18 cellular contexts compared by ENCODE assay signal in the genomic region with DNA sequence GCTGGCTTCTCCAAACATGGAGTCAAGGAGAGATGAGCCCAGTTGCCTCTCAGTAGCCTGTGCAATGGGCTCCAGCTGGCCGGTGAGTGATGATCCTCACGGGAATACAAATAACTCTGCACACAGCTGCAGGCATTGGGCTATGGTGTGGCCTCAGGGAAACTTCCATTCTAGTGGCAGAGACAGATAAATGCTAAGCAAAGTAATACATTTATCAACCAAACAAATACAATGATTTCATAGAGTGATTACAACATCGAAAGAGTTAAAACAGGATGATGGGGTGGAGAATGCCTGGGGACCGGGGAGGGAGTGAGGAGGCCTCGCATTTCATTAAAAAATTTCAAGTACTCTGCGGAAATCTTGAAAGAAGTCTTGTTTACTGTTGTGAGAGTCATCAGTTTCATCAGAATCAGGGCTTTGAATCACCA. TPM values are rescaled to one million over a fixed set of nuclear protein-coding genes. Genes with fewer than 3 reads are reported as not detected.
A peak's percentile ranks its signal among the peaks of the same experiment; 100 is the strongest.
DNase-seq lines count a peak whose midpoint lies in the region; ATAC-seq and TF ChIP-seq lines count a peak whose summit lies in the region.
"Had no signal": no experiment of that assay in that cellular context is flagged by ENCODE, and none has a peak within 500 bp of the region (broad histone marks: within the 10 kb centered on the region; RNA-seq: fewer than 3 reads in every experiment).

No MANE protein-coding gene starts in this region.

- peak; percentile 17 to 69 (median 44) for ATAC-seq in psoas muscle
- no peak for ATAC-seq in activated CD4-positive, alpha-beta T cell treated with anti-CD3 and anti-CD28 coated beads for 36 hours
- ATAC-seq: effector memory CD8-positive, alpha-beta T cell had no signal

- H3F3A ChIP-seq in GM23248 (ENCODE audit: insufficient read depth) = peaks cover 12% of the 10 kb centered on the region; the same call in 1 of the 2 replicates

- H3K9ac ChIP-seq in GM23248 (no peak overlapping the region), fibroblast of lung (ENCODE audit: insufficient read depth, low read length) (no peak overlapping the region)
- H3K9ac ChIP-seq: SK-N-SH had no signal

- in situ Hi-C loops in GM23248 (cut with MboI) = no loop called here

- intact Hi-C loops in psoas muscle (cut with DNase I) = no loop called here
- intact Hi-C loops in activated CD4-positive, alpha-beta T cell treated with anti-CD3 and anti-CD28 coated beads for 36 hours (cut with DNase I, micrococcal nuclease) = no loop called here

- 56 to 57% methylated on average over 6 of the region's 6 CpGs for WGBS in GM23248 (ENCODE audit: low coverage in 1 of 2, low lambda C conversion rate in 2 of 2, missing lambda C conversion rate in 2 of 2), 2 experiments
- 45 to 59% (median 51%) methylated on average over 6 of the region's 6 CpGs for WGBS in psoas muscle, 3 donors

- H3K27ac ChIP-seq in GM23248 = peak overlapping the region; percentile 32; the same call in 1 of the 2 replicates
- no peak overlapping the region for H3K27ac ChIP-seq in SJCRH30
- H3K27ac ChIP-seq in fibroblast of lung (ENCODE audit: insufficient read depth, low read length) = no peak overlapping the region
- no peak overlapping the region for H3K27ac ChIP-seq in psoas muscle
- H3K27ac ChIP-seq: HL-60, VCaP had no signal

- H2AFZ ChIP-seq in GM23248 (peak overlapping the region; percentile 21; the same call in 1 of the 2 replicates), fibroblast of lung (ENCODE audit: low read length) (no peak overlapping the region)

- peaks cover 2% of the 10 kb centered on the region for H3K4me1 Mint-ChIP-seq in activated CD4-positive, alpha-beta T cell treated with anti-CD3 and anti-CD28 coated beads for 36 hours

- H3K4me2 ChIP-seq in GM23248 (ENCODE audit: unreplicated experiment) (no peak overlapping the region), fibroblast of lung (ENCODE audit: extremely low read depth, insufficient read depth, low read length) (no peak overlapping the region)
- H3K4me2 ChIP-seq: SK-N-SH had no signal

- H3K79me2 ChIP-seq in GM23248 (ENCODE audit: insufficient read depth) (no peaks in the 10 kb centered on the region), fibroblast of lung (ENCODE audit: control insufficient read depth, insufficient read depth, low read length) (no peaks in the 10 kb centered on the region)

- no peaks in the 10 kb centered on the region; the same call in 1 of the 2 replicates for H3K9me2 ChIP-seq in GM23248 (ENCODE audit: insufficient read depth)
- H3K9me2 ChIP-seq: SK-N-SH had no signal

- no peaks in the 10 kb centered on the region for H3K36me3 ChIP-seq in GM23248 (ENCODE audit: low read depth)
- H3K36me3 ChIP-seq in SJCRH30 = no peaks in the 10 kb centered on the region
- no peaks in the 10 kb centered on the region for H3K36me3 ChIP-seq in fibroblast of lung (ENCODE audit: control insufficient read depth, insufficient read depth, low read length)
- no peaks in the 10 kb centered on the region for H3K36me3 ChIP-seq in psoas muscle (ENCODE audit: insufficient read depth in 1 of 2, low read depth in 1 of 2)

- H3K4me3 ChIP-seq in GM23248 (no peak overlapping the region), SJCRH30 (no peak overlapping the region), fibroblast of lung (replicated peaks in 1 of 4; ENCODE audit: control extremely low read depth in 1 of 4, insufficient read depth in 1 of 4, low read depth in 3 of 4, low read length in 4 of 4) (no peak overlapping the region), psoas muscle (no peak overlapping the region)

- H3K27me3 Mint-ChIP-seq in activated CD4-positive, alpha-beta T cell treated with anti-CD3 and anti-CD28 coated beads for 36 hours = peaks cover 2% of the 10 kb centered on the region

- POLR2A ChIA-PET in activated CD4-positive, alpha-beta T cell treated with anti-CD3 and anti-CD28 coated beads for 36 hours (lab: Charles Lee) = no interaction called here

- no peaks in the 10 kb centered on the region for H3K36me3 Mint-ChIP-seq in activated CD4-positive, alpha-beta T cell treated with anti-CD3 and anti-CD28 coated beads for 36 hours (ENCODE audit: low read depth)

- H3K4me1 ChIP-seq in GM23248 (ENCODE audit: insufficient read depth) (0 out of 2 replicates have a peak, but pooled peaks cover 6% of the 10 kb centered on the region), SJCRH30 (no peaks in the 10 kb centered on the region), fibroblast of lung (ENCODE audit: control insufficient read depth, extremely low read depth, insufficient read depth, low read length) (peaks cover 2% of the 10 kb centered on the region), psoas muscle (peaks cover 7% of the 10 kb centered on the region)

- H3K9me3 ChIP-seq in GM23248 (ENCODE audit: low read depth) (no peaks in the 10 kb centered on the region), SJCRH30 (replicated peaks) (no peaks in the 10 kb centered on the region), fibroblast of lung (ENCODE audit: control insufficient read depth, insufficient read depth, low read depth, low read length) (no peaks in the 10 kb centered on the region), psoas muscle (no peaks in the 10 kb centered on the region)
- H3K9me3 ChIP-seq: SK-N-SH had no signal

- H3K27me3 ChIP-seq in GM23248 (replicated peaks; ENCODE audit: insufficient read depth) = no peaks in the 10 kb centered on the region
- H3K27me3 ChIP-seq in SJCRH30 = no peaks in the 10 kb centered on the region
- no peaks in the 10 kb centered on the region for H3K27me3 ChIP-seq in fibroblast of lung (ENCODE audit: control insufficient read depth, insufficient read depth, low read length)
- no peaks in the 10 kb centered on the region for H3K27me3 ChIP-seq in psoas muscle (ENCODE audit: insufficient read depth in 3 of 3, low read length in 2 of 3)

- H3K9me3 Mint-ChIP-seq in activated CD4-positive, alpha-beta T cell treated with anti-CD3 and anti-CD28 coated beads for 36 hours (ENCODE audit: low read depth) = no peaks in the 10 kb centered on the region
- H3K9me3 Mint-ChIP-seq: CD4-positive, alpha-beta T cell; effector memory CD8-positive, alpha-beta T cell had no signal

- TF ChIP-seq CTCF in fibroblast of lung (conservative IDR thresholded peaks at IDR 0.05 in 1 of 2, IDR thresholded peaks at IDR 0.05 in 1 of 2; ENCODE audit: low read depth in 1 of 2, low read length in 2 of 2) = no peak
- no peak for TF ChIP-seq CTCF in psoas muscle (IDR thresholded peaks at IDR 0.05)

- H3K27ac Mint-ChIP-seq in activated CD4-positive, alpha-beta T cell treated with anti-CD3 and anti-CD28 coated beads for 36 hours = no peak overlapping the region
- H3K27ac Mint-ChIP-seq: CD4-positive, alpha-beta T cell; effector memory CD8-positive, alpha-beta T cell had no signal

- DNase-seq in GM23248 = peak; percentile 66
- DNase-seq in SJCRH30 = peak; percentile 49 to 54
- peak; percentile 19 to 61 for DNase-seq in fibroblast of lung (ENCODE audit: low read depth in 2 of 2)
- no peak for DNase-seq in psoas muscle
- DNase-seq in HUDEP-2 (lab: John Stamatoyannopoulos, UW; ENCODE audit: unreplicated experiment in 76 of 76) = no peak
- DNase-seq in activated CD4-positive, alpha-beta T cell treated with anti-CD3 and anti-CD28 coated beads for 36 hours = no peak
- DNase-seq in SW480 (ENCODE audit: low spot score) = no peak
- DNase-seq: activated naive CD4-positive, alpha-beta T cell; CD4-positive, alpha-beta T cell; effector memory CD8-positive, alpha-beta T cell; head of caudate nucleus; NCI-H1417 treated with DMSO at 0.1 percent for 48 hours; SK-N-SH had no signal

- H4K20me1 ChIP-seq in GM23248 (ENCODE audit: insufficient read depth) (no peaks in the 10 kb centered on the region), fibroblast of lung (ENCODE audit: control insufficient read depth, extremely low read depth, insufficient read depth, low read length) (no peaks in the 10 kb centered on the region)

- CTCF ChIA-PET in activated CD4-positive, alpha-beta T cell treated with anti-CD3 and anti-CD28 coated beads for 36 hours (lab: Charles Lee) = no interaction called here

- H3K4me3 Mint-ChIP-seq in activated CD4-positive, alpha-beta T cell treated with anti-CD3 and anti-CD28 coated beads for 36 hours = no peak overlapping the region
- H3K4me3 Mint-ChIP-seq: CD4-positive, alpha-beta T cell; effector memory CD8-positive, alpha-beta T cell had no signal

RNA-seq across cellular contexts. Expression of a gene that starts 15.0 kb away (rescaled TPM):
- 55.1 and 61.0 TPM in 2 replicates for total RNA-seq in GM23248 (2014; rRNA removed; shearing (Covaris generic))
- 164 and 176 TPM in 2 replicates for polyA plus RNA-seq in GM23248 (2016; fragmentation: Nextera tagmentation; extraction: Ambion mirVana)
- total RNA-seq in SJCRH30 (2014; rRNA removed; shearing (Covaris generic)) = 141 and 145 TPM in 2 replicates
- total RNA-seq in fibroblast of lung = 89.6 and 213 TPM in 2 replicates
- polyA plus RNA-seq in fibroblast of lung = 170 and 238 TPM in 2 replicates
- 142 and 209 TPM in 2 replicates for polyA plus RNA-seq in fibroblast of lung (2012)
- 87.7 and 121 TPM in 2 replicates for polyA minus RNA-seq in fibroblast of lung (ENCODE audit: low replicate concordance)
- total RNA-seq in psoas muscle = 100 to 1,000 TPM; 188 to 266 (median 197) TPM
- polyA plus RNA-seq in psoas muscle = 100 to 1,000 TPM; 147 to 274 (median 216) TPM
- 100 to 1,000 TPM in 1 of 2 experiments, 10 to 100 TPM in 1; 88.1 to 120 TPM for total RNA-seq in activated CD4-positive, alpha-beta T cell treated with anti-CD3 and anti-CD28 coated beads for 36 hours

RNA-seq across cellular contexts. Expression of a gene that starts 53.5 kb away (rescaled TPM):
- not detected in 2 replicates for total RNA-seq in GM23248 (2014; rRNA removed; shearing (Covaris generic))
- polyA plus RNA-seq in GM23248 (2016; fragmentation: Nextera tagmentation; extraction: Ambion mirVana) (0.34 TPM in 1 of 2 replicates, not detected in the other), fibroblast of lung (0.87 TPM in 2 replicates), psoas muscle (10 to 100 TPM in 2 of 3 donors, 1 to 10 TPM in 1; 7.2 to 19.2 (median 10.1) TPM)
- 0.06 and 0.68 TPM in 2 replicates for total RNA-seq in SJCRH30 (2014; rRNA removed; shearing (Covaris generic))
- total RNA-seq in fibroblast of lung (0.51 and 0.83 TPM in 2 replicates), psoas muscle (10 to 100 TPM in 3 of 4 donors, 1 to 10 TPM in 1; 9.0 to 29.5 (median 20.7) TPM)
- polyA plus RNA-seq in fibroblast of lung (2012) = 0.50 and 0.59 TPM in 2 replicates
- 1.9 TPM in 1 of 2 replicates, not detected in the other for polyA minus RNA-seq in fibroblast of lung (ENCODE audit: low replicate concordance)
- total RNA-seq in activated CD4-positive, alpha-beta T cell treated with anti-CD3 and anti-CD28 coated beads for 36 hours = not detected
- total RNA-seq: CD4-positive, alpha-beta T cell; G401; mononuclear cell; osteocyte had no signal

Comparison
In these comparisons a context has a peak if more than half of its experiments do, and no peak if none do; other contexts are left out.
1. DNase-seq: peak in GM23248 (single experiment), SJCRH30 (2 of 2) and fibroblast of lung (2 of 2); none in psoas muscle (0 of 2), HUDEP-2 (0 of 76), activated CD4-positive, alpha-beta T cell treated with anti-CD3 and anti-CD28 coated beads for 36 hours (single experiment) and SW480 (single experiment).